In genomic region chr13:100610399-100611347, GRCh38 we compare ENCODE assay signal across 8 cellular contexts. TPM values are rescaled to one million over a fixed set of nuclear protein-coding genes. Genes with fewer than 3 reads are reported as not detected.
DNase-seq lines count a peak whose midpoint lies in the region; ATAC-seq and TF ChIP-seq lines count a peak whose summit lies in the region.
"Had no signal": no experiment of that assay in that cellular context is flagged by ENCODE, and none has a peak within 500 bp of the region (broad histone marks: within the 10 kb centered on the region; RNA-seq: fewer than 3 reads in every experiment).

No MANE protein-coding gene starts in this region.

- peaks cover 0 to 3% of the 10 kb centered on the region in 2 donors for H3K4me1 ChIP-seq in gastrocnemius medialis

- H3K9me3 Mint-ChIP-seq in nephron progenitor cell: peaks cover 2% of the 10 kb centered on the region

- H3K27me3 Mint-ChIP-seq in nephron progenitor cell (ENCODE audit: low read depth, poor library complexity): peaks cover 3% of the 10 kb centered on the region

- H3K27ac Mint-ChIP-seq in nephron progenitor cell: peak overlapping the region; percentile 61

- DNase-seq in NOMO-1 (lab: John Stamatoyannopoulos, UW; ENCODE audit: unreplicated experiment in 2 of 2) (peak; percentile 82 to 87), nephron progenitor cell (no peak), SW480 (ENCODE audit: low spot score) (no peak), gastrocnemius medialis (no peak), NCI-H226 (no peak)
- DNase-seq: GOT3 had no signal

- in situ Hi-C loops in gastrocnemius medialis (cut with MboI; ENCODE audit: low sequenced_read_pairs in 4 of 4): no loop called here

- TF ChIP-seq CTCF in nephron progenitor cell (IDR thresholded peaks at IDR 0.05) (no peak), gastrocnemius medialis (IDR thresholded peaks at IDR 0.05 in 4 of 5, conservative IDR thresholded peaks at IDR 0.05 in 1 of 5) (no peak)

- no peaks in the 10 kb centered on the region for H3K27me3 ChIP-seq in gastrocnemius medialis

- peaks cover 0 to 3% of the 10 kb centered on the region in 2 donors for H3K36me3 ChIP-seq in gastrocnemius medialis

- no peak for TF ChIP-seq POLR2A in gastrocnemius medialis (IDR thresholded peaks at IDR 0.05)

- peaks cover 56% of the 10 kb centered on the region for H3K36me3 Mint-ChIP-seq in nephron progenitor cell (ENCODE audit: low read depth)

- ATAC-seq in GM19043 (IDR thresholded peaks at IDR 0.05; ENCODE audit: low read depth, unreplicated experiment) (peak; percentile 30), HG02678 (IDR thresholded peaks at IDR 0.05; ENCODE audit: unreplicated experiment) (peak; percentile 32), gastrocnemius medialis (no peak)

- no peak overlapping the region for H3K4me3 Mint-ChIP-seq in nephron progenitor cell

- H3K9me3 ChIP-seq in gastrocnemius medialis: no peaks in the 10 kb centered on the region

- no peak overlapping the region for H3K4me3 ChIP-seq in gastrocnemius medialis

- H3K27ac ChIP-seq in gastrocnemius medialis: no peak overlapping the region

- intact Hi-C loops in gastrocnemius medialis (cut with DNase I; ENCODE audit: low total_unique reads): no loop called here

- H3K4me1 Mint-ChIP-seq in nephron progenitor cell: peaks cover 8% of the 10 kb centered on the region

RNA-seq across cellular contexts. Expression of gene GGACT, which starts 22.1 kb away (rescaled TPM):
- total RNA-seq in gastrocnemius medialis: 1 to 10 TPM in 1 of 4 donors, under 1 TPM in 3; 0.56 to 1.5 (median 0.83) TPM

Comparison
In these comparisons a context has a peak if more than half of its experiments do, and no peak if none do; other contexts are left out.
1. ATAC-seq: peak in GM19043 (single experiment) and HG02678 (single experiment); none in gastrocnemius medialis (0 of 2).
2. DNase-seq: peak in NOMO-1 (2 of 2); none in nephron progenitor cell (single experiment), SW480 (single experiment), gastrocnemius medialis (0 of 2) and NCI-H226 (single experiment).